ENCODE assay signal across 9 cellular contexts in genomic region chr5:54249210-54250028, GRCh38.
DNase-seq lines count a peak whose midpoint lies in the region; ATAC-seq and TF ChIP-seq lines count a peak whose summit lies in the region.
"Had no signal": no experiment of that assay in that cellular context is flagged by ENCODE, and none has a peak within 500 bp of the region (broad histone marks: within the 10 kb centered on the region; RNA-seq: fewer than 3 reads in every experiment).

No MANE protein-coding gene starts in this region.

- no peaks in the 10 kb centered on the region for H3K9me3 ChIP-seq in WERI-Rb-1 (ENCODE audit: severe bottlenecking)
- H3K9me3 ChIP-seq in mucosa of descending colon: no peaks in the 10 kb centered on the region
- H3K9me3 ChIP-seq: neutrophil had no signal

- intact Hi-C loops in mucosa of descending colon (cut with DNase I, micrococcal nuclease): loop anchor here in 1 of 2 donors (10.0 kb wide), 2 partner anchors 165 to 245 kb away; no protein-coding TSS in a partner anchor

- H3K36me3 ChIP-seq in WERI-Rb-1: no peaks in the 10 kb centered on the region
- H3K36me3 ChIP-seq in mucosa of descending colon (ENCODE audit: low read depth): no peaks in the 10 kb centered on the region
- H3K36me3 ChIP-seq: neutrophil had no signal

- H3K4me1 ChIP-seq in mucosa of descending colon (ENCODE audit: low read depth): no peaks in the 10 kb centered on the region

- no peak for TF ChIP-seq RAD21 in Ishikawa (IDR thresholded peaks at IDR 0.05; ENCODE audit: low read depth)

- no peak overlapping the region for H3K27ac ChIP-seq in WERI-Rb-1
- H3K27ac ChIP-seq: neutrophil had no signal

- H3K4me3 ChIP-seq in WERI-Rb-1 (ENCODE audit: low read depth, low read length) (no peak overlapping the region), mucosa of descending colon (no peak overlapping the region), foreskin fibroblast (ENCODE audit: low read depth in 1 of 2, low read length in 2 of 2) (no peak overlapping the region)

- TF ChIP-seq CTCF in WERI-Rb-1 (IDR thresholded peaks at IDR 0.05; ENCODE audit: low read depth, low read length): no peak
- no peak for TF ChIP-seq CTCF in mucosa of descending colon (IDR thresholded peaks at IDR 0.05)
- TF ChIP-seq CTCF in foreskin fibroblast (IDR thresholded peaks at IDR 0.05; ENCODE audit: low read depth, low read length): no peak

- H3K27me3 ChIP-seq in WERI-Rb-1 (ENCODE audit: insufficient read depth, low read depth, severe bottlenecking): no peaks in the 10 kb centered on the region
- H3K27me3 ChIP-seq: neutrophil had no signal

- no peak for TF ChIP-seq EP300 in Ishikawa (IDR thresholded peaks at IDR 0.05; ENCODE audit: borderline replicate concordance)

- ATAC-seq in mucosa of descending colon (peak; percentile 55), HG02970 (IDR thresholded peaks at IDR 0.05; ENCODE audit: low FRiP score, unreplicated experiment) (no peak)

- peak in 2 of 3 experiments; percentile 22 to 89 for DNase-seq in NCI-H1417 (lab: John Stamatoyannopoulos, UW)
- DNase-seq in NCI-H1417 treated with DMSO at 0.1 percent for 48 hours (lab: John Stamatoyannopoulos, UW): no peak
- peak; percentile 26 for DNase-seq in WERI-Rb-1
- DNase-seq in mucosa of descending colon: peak in 2 of 3 donors; percentile 32 to 39
- no peak for DNase-seq in foreskin fibroblast
- DNase-seq in NCI-H1105 (lab: John Stamatoyannopoulos, UW): no peak

TF ChIP-seq in Ishikawa, 13 proteins besides CTCF, POLR2A, EP300 and RAD21:
- TF ChIP-seq CEBPB (IDR thresholded peaks at IDR 0.05) (no peak), NFIC (IDR thresholded peaks at IDR 0.05) (peak; percentile 66)

Comparison
In these comparisons a context has a peak if more than half of its experiments do, and no peak if none do; other contexts are left out.
1. DNase-seq: peak in NCI-H1417 (2 of 3), WERI-Rb-1 (single experiment) and mucosa of descending colon (2 of 3); none in NCI-H1417 treated with DMSO at 0.1 percent for 48 hours (single experiment), foreskin fibroblast (0 of 2) and NCI-H1105 (single experiment).